20 cellular contexts compared by ENCODE assay signal in the genomic region with DNA sequence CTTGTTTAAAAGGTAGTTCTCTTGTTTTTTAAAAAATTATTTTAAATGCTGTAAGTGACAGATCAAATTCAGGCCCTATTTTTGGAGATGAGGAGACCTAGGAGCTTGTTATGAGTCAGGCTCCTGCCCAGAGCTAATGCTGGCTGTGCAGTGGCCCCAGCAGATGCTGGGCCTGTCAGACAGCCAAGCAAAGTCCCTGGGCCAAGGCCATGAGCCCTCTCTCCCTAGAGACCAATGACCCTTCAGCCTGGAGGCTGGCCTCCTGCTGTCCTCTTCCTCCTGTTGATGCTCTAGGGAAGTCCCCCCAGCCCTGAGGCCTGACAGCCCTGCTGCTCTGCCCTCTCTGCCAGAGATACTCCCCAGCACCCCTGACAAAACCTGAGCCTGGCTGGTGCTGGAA.
DNase-seq lines count a peak whose midpoint lies in the region; TF ChIP-seq lines count a peak whose summit lies in the region.
"Had no signal": no experiment of that assay in that cellular context is flagged by ENCODE, and none has a peak within 500 bp of the region (broad histone marks: within the 10 kb centered on the region; RNA-seq: fewer than 3 reads in every experiment).

No MANE protein-coding gene starts in this region.

- no peak overlapping the region for H2BK120ac ChIP-seq in mesenchymal stem cell (ENCODE audit: low read depth, low read length)

- peak overlapping the region; percentile 1 to 64 for H3K18ac ChIP-seq in mesenchymal stem cell (ENCODE audit: low read depth in 1 of 2, low read length in 2 of 2)

- no peaks in the 10 kb centered on the region for H3K79me1 ChIP-seq in mesenchymal stem cell (replicated peaks; ENCODE audit: low read length, poor library complexity, severe bottlenecking)

- H3K9ac ChIP-seq in adipocyte (ENCODE audit: low read length) (peak overlapping the region; percentile 19), mesenchymal stem cell (ENCODE audit: low read length) (no peak overlapping the region), neural progenitor cell (no peak overlapping the region)

- H3K4me1 Mint-ChIP-seq in glutamatergic neuron (ENCODE audit: low read depth, unreplicated experiment) (peaks cover 5% of the 10 kb centered on the region), neural progenitor cell (peaks cover 3% of the 10 kb centered on the region), CD14-positive monocyte (no peaks in the 10 kb centered on the region)
- H3K4me1 Mint-ChIP-seq: activated CD4-positive, alpha-beta T cell treated with anti-CD3 and anti-CD28 coated beads for 36 hours; naive thymus-derived CD8-positive, alpha-beta T cell had no signal

- H2AFZ ChIP-seq in mesenchymal stem cell (ENCODE audit: low read depth, low read length) (no peak overlapping the region), neural progenitor cell (replicated peaks) (no peak overlapping the region)

- TF ChIP-seq CTCF in glutamatergic neuron (IDR thresholded peaks at IDR 0.05; ENCODE audit: partially characterized antibody, unreplicated experiment) (no peak), testis (IDR thresholded peaks at IDR 0.05) (no peak), neural progenitor cell (IDR thresholded peaks at IDR 0.05) (no peak), CD14-positive monocyte (IDR thresholded peaks at IDR 0.05) (no peak)

- H3K36me3 ChIP-seq in adipocyte (ENCODE audit: control insufficient read depth, insufficient read depth, low read length, severe bottlenecking) (no peaks in the 10 kb centered on the region), mesenchymal stem cell (ENCODE audit: control insufficient read depth in 1 of 2, insufficient read depth in 2 of 2, low read depth in 1 of 2, low read length in 2 of 2) (no peaks in the 10 kb centered on the region), testis (ENCODE audit: low read depth, missing control alignments) (no peaks in the 10 kb centered on the region), neural progenitor cell (no peaks in the 10 kb centered on the region)

- H3K23ac ChIP-seq in mesenchymal stem cell (ENCODE audit: low read length in 2 of 2): no peak overlapping the region

- peaks cover 1% of the 10 kb centered on the region for H3K27me3 Mint-ChIP-seq in glutamatergic neuron (ENCODE audit: unreplicated experiment)
- peaks cover 2% of the 10 kb centered on the region for H3K27me3 Mint-ChIP-seq in neural progenitor cell (ENCODE audit: insufficient read depth, low read depth)
- H3K27me3 Mint-ChIP-seq in CD14-positive monocyte (ENCODE audit: low read depth in 3 of 3): peaks cover 0 to 2% (median 0%) of the 10 kb centered on the region in 3 donors

- H3F3A ChIP-seq in neural progenitor cell (ENCODE audit: low read depth): no peaks in the 10 kb centered on the region

- H3K27ac Mint-ChIP-seq in glutamatergic neuron (ENCODE audit: unreplicated experiment) (no peak overlapping the region), neural progenitor cell (no peak overlapping the region), CD14-positive monocyte (no peak overlapping the region)
- H3K27ac Mint-ChIP-seq: activated CD4-positive, alpha-beta T cell treated with anti-CD3 and anti-CD28 coated beads for 36 hours had no signal

- no peak overlapping the region for H2AK5ac ChIP-seq in mesenchymal stem cell (ENCODE audit: low read length, severe bottlenecking)

- H3K4me1 ChIP-seq in adipocyte (ENCODE audit: control insufficient read depth, insufficient read depth, low read length): peaks cover 58% of the 10 kb centered on the region
- H3K4me1 ChIP-seq in mesenchymal stem cell (ENCODE audit: control insufficient read depth, insufficient read depth, low read depth, low read length): no peaks in the 10 kb centered on the region
- peaks cover 41% of the 10 kb centered on the region for H3K4me1 ChIP-seq in testis
- H3K4me1 ChIP-seq in neural progenitor cell: peaks cover 3% of the 10 kb centered on the region

- H3K4me3 ChIP-seq in adipocyte (ENCODE audit: low read length) (no peak overlapping the region), mesenchymal stem cell (ENCODE audit: insufficient read depth in 1 of 2, low read depth in 1 of 2, low read length in 2 of 2) (no peak overlapping the region), testis (no peak overlapping the region), neural progenitor cell (no peak overlapping the region)

- peak overlapping the region in 1 of 2 experiments; percentile 59 for H2BK12ac ChIP-seq in mesenchymal stem cell (ENCODE audit: low read length in 2 of 2)

- peak overlapping the region in 1 of 2 experiments; percentile 15 for H3K4ac ChIP-seq in mesenchymal stem cell (ENCODE audit: low read depth in 1 of 2, low read length in 2 of 2)

- no peak overlapping the region for H2BK5ac ChIP-seq in mesenchymal stem cell (ENCODE audit: low read depth, low read length, poor library complexity, severe bottlenecking)

- H4K91ac ChIP-seq in mesenchymal stem cell (ENCODE audit: low read length): peak overlapping the region; percentile 6

- H3K27me3 ChIP-seq in adipocyte (replicated peaks; ENCODE audit: control insufficient read depth, insufficient read depth, low read length) (peaks cover 4% of the 10 kb centered on the region), mesenchymal stem cell (ENCODE audit: control insufficient read depth in 1 of 2, insufficient read depth in 1 of 2, low read length in 2 of 2) (peaks cover 9 to 20% of the 10 kb centered on the region in 2 experiments), testis (no peaks in the 10 kb centered on the region), neural progenitor cell (no peaks in the 10 kb centered on the region)

- no peak overlapping the region for H3K14ac ChIP-seq in mesenchymal stem cell (ENCODE audit: low read length in 2 of 2)

- no peaks in the 10 kb centered on the region for H3K79me2 ChIP-seq in neural progenitor cell (ENCODE audit: low read depth)

- H3K36me3 Mint-ChIP-seq in glutamatergic neuron (ENCODE audit: unreplicated experiment) (no peaks in the 10 kb centered on the region), neural progenitor cell (no peaks in the 10 kb centered on the region), CD14-positive monocyte (no peaks in the 10 kb centered on the region)

- H2BK15ac ChIP-seq in mesenchymal stem cell (ENCODE audit: low read depth, poor library complexity, severe bottlenecking): peak overlapping the region; percentile 6

- H3K4me3 Mint-ChIP-seq in glutamatergic neuron (ENCODE audit: unreplicated experiment): no peak overlapping the region
- H3K4me3 Mint-ChIP-seq in neural progenitor cell: no peak overlapping the region
- H3K4me3 Mint-ChIP-seq in CD14-positive monocyte: no peak overlapping the region
- H3K4me3 Mint-ChIP-seq: activated CD4-positive, alpha-beta T cell treated with anti-CD3 and anti-CD28 coated beads for 36 hours; naive thymus-derived CD8-positive, alpha-beta T cell had no signal

- H3K4me2 ChIP-seq in mesenchymal stem cell (ENCODE audit: low read length, poor library complexity, severe bottlenecking) (no peak overlapping the region), neural progenitor cell (no peak overlapping the region)

- H3K9me3 Mint-ChIP-seq in glutamatergic neuron (ENCODE audit: unreplicated experiment) (peaks cover 2% of the 10 kb centered on the region), neural progenitor cell (no peaks in the 10 kb centered on the region), CD14-positive monocyte (peaks cover 0 to 8% (median 0%) of the 10 kb centered on the region in 7 donors)

- H4K20me1 ChIP-seq in neural progenitor cell (ENCODE audit: low read depth): no peaks in the 10 kb centered on the region

- H3K9me3 ChIP-seq in adipocyte (ENCODE audit: control insufficient read depth, low read length) (peaks cover 1% of the 10 kb centered on the region), mesenchymal stem cell (ENCODE audit: control insufficient read depth, low read length) (no peaks in the 10 kb centered on the region), testis (no peaks in the 10 kb centered on the region), neural progenitor cell (ENCODE audit: low read depth) (no peaks in the 10 kb centered on the region)

- TF ChIP-seq POLR2A in testis (IDR thresholded peaks at IDR 0.05): no peak

- H4K8ac ChIP-seq in mesenchymal stem cell (ENCODE audit: low read length): peak overlapping the region; percentile 19

- DNase-seq in adipocyte (ENCODE audit: low read depth): no peak
- DNase-seq in glutamatergic neuron: peak; percentile 25
- no peak for DNase-seq in mesenchymal stem cell
- DNase-seq in testis: peak; percentile 62
- DNase-seq in neural progenitor cell (ENCODE audit: low spot score): no peak
- DNase-seq in HPDE6-E6E7 (ENCODE audit: extremely low spot score): no peak
- no peak for DNase-seq in CD14-positive monocyte (ENCODE audit: low spot score)
- no peak for DNase-seq in AG08395 (ENCODE audit: low spot score)
- DNase-seq: activated CD4-positive, alpha-beta T cell treated with anti-CD3 and anti-CD28 coated beads for 36 hours; activated CD8-positive, alpha-beta memory T cell treated with anti-CD3 and anti-CD28 coated beads, Interleukin-2, amount 50 U/mL, for 4 hours; activated gamma-delta T cell treated with Interleukin-2 at 50 U/mL for 16 hours; AML-193; Calu3; dermis blood vessel endothelial cell; naive thymus-derived CD8-positive, alpha-beta T cell; NCI-H1694 treated with DMSO at 0.1 percent for 48 hours; NCI-H510A treated with DMSO at 0.1 percent for 48 hours; OCI-M1; stimulated activated CD4-positive, alpha-beta T cell treated with anti-CD3 and anti-CD28 coated beads, Interleukin-1b, Interleukin-23, amount 100 ng/mL, for 48 hours; T-helper 9 cell had no signal

- intact Hi-C loops in testis (cut with DNase I; ENCODE audit: low total_unique reads) (no loop called here), CD14-positive monocyte (cut with micrococcal nuclease) (no loop called here)

- no peak overlapping the region for H3K27ac ChIP-seq in mesenchymal stem cell (ENCODE audit: low read length, poor library complexity, severe bottlenecking)
- peak overlapping the region in 1 of 2 donors; percentile 55 for H3K27ac ChIP-seq in testis
- no peak overlapping the region for H3K27ac ChIP-seq in neural progenitor cell

Comparison
In these comparisons a context has a peak if more than half of its experiments do, and no peak if none do; other contexts are left out.
1. DNase-seq: peak in glutamatergic neuron (single experiment) and testis (single experiment); none in adipocyte (single experiment), mesenchymal stem cell (single experiment), neural progenitor cell (single experiment), HPDE6-E6E7 (single experiment), CD14-positive monocyte (single experiment) and AG08395 (single experiment).